Comparison of ENCODE assay signal across 8 cellular contexts in the genomic region with DNA sequence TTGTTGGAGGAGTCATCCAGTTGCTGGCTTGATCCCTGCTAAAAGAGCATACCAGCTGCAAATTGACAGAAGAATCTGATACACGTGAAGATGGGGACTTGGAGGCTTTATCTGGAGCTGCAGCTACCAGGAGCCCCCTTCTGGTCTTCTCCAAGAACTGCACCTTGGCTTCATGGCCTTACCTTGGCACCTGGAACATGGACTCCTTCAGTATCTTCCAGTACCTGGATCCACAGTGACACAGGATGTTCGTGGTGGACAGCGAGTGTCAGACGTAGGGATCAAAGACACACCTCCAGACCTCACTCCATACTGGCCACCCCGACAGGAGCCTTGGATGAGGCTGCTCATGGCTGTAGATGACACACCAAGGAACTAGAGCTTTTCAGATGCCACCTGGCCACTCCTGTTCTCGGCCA. TPM values are rescaled to one million over a fixed set of nuclear protein-coding genes. Genes with fewer than 3 reads are reported as not detected.
DNase-seq lines count a peak whose midpoint lies in the region; ATAC-seq lines count a peak whose summit lies in the region.

No MANE protein-coding gene starts in this region.

- ATAC-seq in Right ventricle myocardium inferior (peak; percentile 80), GM19351 (IDR thresholded peaks at IDR 0.05; ENCODE audit: unreplicated experiment) (no peak)

- intact Hi-C loops in Right ventricle myocardium inferior (cut with DNase I): loop anchor here (1.0 to 5.0 kb wide), 2 partner anchors 77 to 138 kb away; no protein-coding TSS in a partner anchor

- DNase-seq in GDM1 (lab: John Stamatoyannopoulos, UW) (peak; percentile 69), NCI-H1048 (lab: John Stamatoyannopoulos, UW) (peak; percentile 40), SK-N-DZ (ENCODE audit: low spot score) (peak; percentile 39), Right ventricle myocardium inferior (ENCODE audit: missing footprints) (no peak), retina (peak; percentile 44), middle frontal gyrus (ENCODE audit: extremely low spot score, low spot score) (no peak)
- peak; percentile 45 for DNase-seq in activated gamma-delta T cell treated with anti-CD3 and anti-CD28 coated beads, Interleukin-2, amount 50 U/mL, for 16 hours (ENCODE audit: low read depth)

RNA-seq across cellular contexts. Expression of a gene that starts 9.9 kb away (rescaled TPM):
- not detected in 2 replicates for polyA plus RNA-seq in SK-N-DZ (2014; cell fraction: cytosol; rRNA removed)
- not detected in 2 replicates for polyA plus RNA-seq in SK-N-DZ (2014; cell fraction: nucleus; rRNA removed)
- total RNA-seq in Right ventricle myocardium inferior: not detected

RNA-seq across cellular contexts. Expression of a gene that starts 15.3 kb away (rescaled TPM):
- polyA plus RNA-seq in SK-N-DZ (2014; cell fraction: cytosol; rRNA removed): 9.5 and 10.0 TPM in 2 replicates
- 5.5 and 8.8 TPM in 2 replicates for polyA plus RNA-seq in SK-N-DZ (2014; cell fraction: nucleus; rRNA removed)
- total RNA-seq in Right ventricle myocardium inferior: 5.4 TPM

Comparison
In these comparisons a context has a peak if more than half of its experiments do, and no peak if none do; other contexts are left out.
1. DNase-seq: peak in GDM1 (single experiment), NCI-H1048 (single experiment), SK-N-DZ (single experiment), activated gamma-delta T cell treated with anti-CD3 and anti-CD28 coated beads, Interleukin-2, amount 50 U/mL, for 16 hours (single experiment) and retina (single experiment); none in Right ventricle myocardium inferior (single experiment) and middle frontal gyrus (single experiment).